8 cellular contexts compared by ENCODE assay signal in the genomic region with DNA sequence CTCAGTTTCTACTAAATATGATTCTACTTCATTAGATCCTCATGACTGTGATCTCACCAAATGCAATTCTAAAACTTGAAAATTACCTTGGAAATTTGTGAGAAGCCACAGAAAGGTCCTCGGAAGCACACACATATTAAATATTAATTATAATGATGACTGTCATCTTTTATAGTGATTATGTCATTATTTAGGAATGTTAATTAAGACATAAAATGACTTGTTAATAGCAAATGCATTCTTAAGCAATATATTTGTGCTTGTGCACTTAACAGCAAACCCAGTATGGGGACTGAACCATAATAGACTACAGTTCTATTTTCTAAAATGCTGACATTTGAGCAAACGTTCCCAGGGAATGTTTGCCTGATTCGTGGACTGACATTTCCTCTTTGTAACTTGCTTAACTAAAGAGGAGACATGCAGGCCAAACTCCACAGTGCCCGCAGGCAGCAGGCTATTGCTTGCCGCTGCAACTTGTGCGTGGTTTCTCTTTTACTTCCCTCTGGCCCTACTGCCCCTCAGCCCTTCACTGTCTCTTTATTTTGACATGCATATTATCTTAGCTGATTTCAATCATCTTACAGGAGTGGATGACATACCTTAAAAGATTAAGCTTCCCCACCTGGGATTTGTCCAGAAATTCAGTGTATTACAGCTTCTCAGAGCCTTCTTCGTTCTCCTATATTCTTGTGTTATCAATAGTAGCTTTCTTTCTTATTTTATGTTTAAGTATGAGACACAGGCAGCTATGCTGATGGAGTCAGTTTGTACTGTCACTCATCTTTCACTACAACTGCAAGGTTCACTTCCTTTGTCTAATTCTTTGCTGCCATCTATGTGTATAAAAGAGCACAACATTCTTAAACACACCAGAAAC.
A peak's percentile ranks its signal among the peaks of the same experiment; 100 is the strongest.
DNase-seq lines count a peak whose midpoint lies in the region; ATAC-seq, FAIRE-seq and TF ChIP-seq lines count a peak whose summit lies in the region.

No MANE protein-coding gene starts in this region.

- no peak for FAIRE-seq in urothelium cell line (lab: Jason Lieb, UNC)

- POLR2A ChIA-PET in MCF 10A (lab: Yijun Ruan, JAX): interaction anchor here (0.6 to 4.6 kb wide), 11 partner anchors 21 to 530 kb away, joined by 3 to 68 read pairs (median 3); partner anchors contain the start of gene FOXC1

- H3K4me3 ChIP-seq in CD4-positive, CD25-positive, alpha-beta regulatory T cell (ENCODE audit: low read depth, low read length): no peak overlapping the region

- no peak for ATAC-seq in CD4-positive, CD25-positive, alpha-beta regulatory T cell (ENCODE audit: low read depth in 2 of 2)
- ATAC-seq in GM21390 (IDR thresholded peaks at IDR 0.05; ENCODE audit: unreplicated experiment) (peak; percentile 72), GM19467 (IDR thresholded peaks at IDR 0.05; ENCODE audit: unreplicated experiment) (no peak)

- no peaks in the 10 kb centered on the region for H3K4me1 Mint-ChIP-seq in CD4-positive, CD25-positive, alpha-beta regulatory T cell
- peaks cover 22% of the 10 kb centered on the region for H3K4me1 Mint-ChIP-seq in MCF 10A (ENCODE audit: insufficient read depth, unreplicated experiment)

- no peaks in the 10 kb centered on the region for H3K9me3 ChIP-seq in CD4-positive, CD25-positive, alpha-beta regulatory T cell (ENCODE audit: control insufficient read depth in 2 of 2, low read length in 2 of 2)

- peaks cover 5% of the 10 kb centered on the region for H3K36me3 Mint-ChIP-seq in CD4-positive, CD25-positive, alpha-beta regulatory T cell
- H3K36me3 Mint-ChIP-seq in MCF 10A (ENCODE audit: insufficient read depth, unreplicated experiment): peaks cover 11% of the 10 kb centered on the region

- H3K27me3 ChIP-seq in CD4-positive, CD25-positive, alpha-beta regulatory T cell (ENCODE audit: control insufficient read depth, insufficient read depth, low read length): no peaks in the 10 kb centered on the region

- no peaks in the 10 kb centered on the region for H3K9me3 Mint-ChIP-seq in CD4-positive, CD25-positive, alpha-beta regulatory T cell
- no peaks in the 10 kb centered on the region for H3K9me3 Mint-ChIP-seq in MCF 10A (ENCODE audit: unreplicated experiment)

- H3K4me1 ChIP-seq in CD4-positive, CD25-positive, alpha-beta regulatory T cell (ENCODE audit: control insufficient read depth, insufficient read depth, low read length, poor library complexity, severe bottlenecking): no peaks in the 10 kb centered on the region

- no peak overlapping the region for H3K27ac ChIP-seq in CD4-positive, CD25-positive, alpha-beta regulatory T cell (ENCODE audit: insufficient read depth, low read length, poor library complexity, severe bottlenecking)

- H3K27me3 Mint-ChIP-seq in CD4-positive, CD25-positive, alpha-beta regulatory T cell: no peaks in the 10 kb centered on the region
- H3K27me3 Mint-ChIP-seq in MCF 10A (ENCODE audit: insufficient read depth, unreplicated experiment): no peaks in the 10 kb centered on the region

- no peak overlapping the region for H3K27ac Mint-ChIP-seq in CD4-positive, CD25-positive, alpha-beta regulatory T cell
- peak overlapping the region; percentile 30 for H3K27ac Mint-ChIP-seq in MCF 10A (ENCODE audit: low read depth, unreplicated experiment)

- BruUV-seq in MCF 10A (replicated peaks; lab: Mats Ljungman, UMichigan): no TSS peak

- CTCF ChIA-PET in MCF 10A (lab: Yijun Ruan, JAX): interaction anchor here (0.6 to 2.2 kb wide), 44 partner anchors 9 to 663 kb away, joined by 3 to 25 read pairs (median 4); partner anchors contain the start of gene FOXC1

- no peak overlapping the region for H3K4me3 Mint-ChIP-seq in CD4-positive, CD25-positive, alpha-beta regulatory T cell
- peak overlapping the region; percentile 70 for H3K4me3 Mint-ChIP-seq in MCF 10A (ENCODE audit: unreplicated experiment)

- H3K36me3 ChIP-seq in CD4-positive, CD25-positive, alpha-beta regulatory T cell (ENCODE audit: control insufficient read depth, insufficient read depth, low read length): no peaks in the 10 kb centered on the region

- TF ChIP-seq CTCF in MCF 10A (IDR thresholded peaks at IDR 0.05; ENCODE audit: unreplicated experiment): peak; percentile 70

- intact Hi-C loops in MCF 10A (cut with micrococcal nuclease): loop anchor here (1.0 to 5.0 kb wide), 10 partner anchors 92 to 531 kb away; no protein-coding TSS in a partner anchor

- peak in 2 of 3 donors; percentile 30 to 51 for DNase-seq in CD4-positive, CD25-positive, alpha-beta regulatory T cell
- DNase-seq in NCI-H774 (lab: John Stamatoyannopoulos, UW) (peak; percentile 27), MCF 10A (ENCODE audit: unreplicated experiment) (peak; percentile 66), kidney glomerular epithelial cell (lab: John Stamatoyannopoulos, UW) (peak; percentile 85), urothelium cell line (ENCODE audit: low spot score) (peak; percentile 31), cerebellar nuclear complex (lab: John Stamatoyannopoulos, UW) (no peak)

Comparison
In these comparisons a context has a peak if more than half of its experiments do, and no peak if none do; other contexts are left out.
1. DNase-seq: peak in CD4-positive, CD25-positive, alpha-beta regulatory T cell (2 of 3), NCI-H774 (single experiment), MCF 10A (single experiment), kidney glomerular epithelial cell (single experiment) and urothelium cell line (single experiment); none in cerebellar nuclear complex (0 of 2).